20 cellular contexts compared by ENCODE assay signal in genomic region chr1:92931691-92932090, GRCh38. TPM values are rescaled to one million over a fixed set of nuclear protein-coding genes. Genes with fewer than 3 reads are reported as not detected.
DNase-seq lines count a peak whose midpoint lies in the region; ATAC-seq, FAIRE-seq and TF ChIP-seq lines count a peak whose summit lies in the region.
"Had no signal": no experiment of that assay in that cellular context is flagged by ENCODE, and none has a peak within 500 bp of the region (broad histone marks: within the 10 kb centered on the region; RNA-seq: fewer than 3 reads in every experiment).

No MANE protein-coding gene starts in this region.

- no peak overlapping the region for H3K23ac ChIP-seq in trophoblast cell (ENCODE audit: low read length)

- POLR2A ChIA-PET in activated B cell treated with CpG ODN at 0.5 μM for 24 hours (lab: Charles Lee): no interaction called here

- H3K27me3 ChIP-seq in DOHH2 (ENCODE audit: control insufficient read depth, low read length) (no peaks in the 10 kb centered on the region), trophoblast cell (ENCODE audit: insufficient read depth, low read length) (no peaks in the 10 kb centered on the region)
- H3K27me3 ChIP-seq: BLaER1 had no signal

- H3F3A ChIP-seq in DOHH2 (ENCODE audit: control insufficient read depth, insufficient read depth): no peaks in the 10 kb centered on the region

- no peak overlapping the region for H2BK5ac ChIP-seq in trophoblast cell (ENCODE audit: low read depth, low read length, poor library complexity)

- no peak for DNase-seq in GM12892 (ENCODE audit: insufficient read length)
- DNase-seq in activated B cell treated with CpG ODN at 0.5 μM for 24 hours: no peak
- peak; percentile 42 to 96 for DNase-seq in trophoblast cell
- DNase-seq in COLO829 (ENCODE audit: low spot score): no peak
- DNase-seq in stimulated activated naive CD4-positive, alpha-beta T cell treated with Interleukin-2 at 50 U/mL for 16 hours (lab: John Stamatoyannopoulos, UW): no peak
- DNase-seq in effector memory CD8-positive, alpha-beta T cell: no peak
- DNase-seq: CD4-positive, CD25-positive, alpha-beta regulatory T cell; CD8-positive, alpha-beta T cell; DMS 273 treated with DMSO at 0.1 percent for 48 hours; DMS79; GF-D8; GOT3; HFFc6 had no signal

- CTCF ChIA-PET in activated B cell treated with CpG ODN at 0.5 μM for 24 hours (lab: Charles Lee): no interaction called here

- H3K4me2 ChIP-seq in DOHH2 (ENCODE audit: low read length): peak overlapping the region; percentile 22
- H3K4me2 ChIP-seq in trophoblast cell (ENCODE audit: low read length): no peak overlapping the region
- H3K4me2 ChIP-seq: BLaER1 had no signal

- H3K4ac ChIP-seq in trophoblast cell (ENCODE audit: low read depth, low read length): no peak overlapping the region

- H3K4me1 ChIP-seq in DOHH2 (ENCODE audit: control insufficient read depth, low read length) (peaks cover 90% of the 10 kb centered on the region), trophoblast cell (ENCODE audit: control insufficient read depth in 1 of 2, insufficient read depth in 2 of 2, low read length in 2 of 2) (peaks cover 4 to 8% of the 10 kb centered on the region in 2 experiments)
- H3K4me1 ChIP-seq: HAP-1 had no signal

- TF ChIP-seq CTCF in DOHH2 (IDR thresholded peaks at IDR 0.05; ENCODE audit: low read depth, low read length, poor library complexity, severe bottlenecking) (no peak), activated B cell treated with CpG ODN at 0.5 μM for 24 hours (IDR thresholded peaks at IDR 0.05) (no peak)

- no peaks in the 10 kb centered on the region for H3K9me2 ChIP-seq in DOHH2 (replicated peaks; ENCODE audit: control insufficient read depth, low read length)

- H3K4me3 Mint-ChIP-seq in activated B cell treated with CpG ODN at 0.5 μM for 24 hours: no peak overlapping the region
- H3K4me3 Mint-ChIP-seq in effector memory CD8-positive, alpha-beta T cell: no peak overlapping the region
- H3K4me3 Mint-ChIP-seq: CD4-positive, CD25-positive, alpha-beta regulatory T cell; CD8-positive, alpha-beta T cell; HFFc6 had no signal

- peaks cover 3% of the 10 kb centered on the region; the same call in 1 of the 2 replicates for H3K36me3 ChIP-seq in DOHH2 (ENCODE audit: control insufficient read depth, low read length)
- H3K36me3 ChIP-seq in trophoblast cell (ENCODE audit: control insufficient read depth in 1 of 2, insufficient read depth in 2 of 2, low read length in 2 of 2): no peaks in the 10 kb centered on the region
- H3K36me3 ChIP-seq: BLaER1, HAP-1 had no signal

- peaks cover 92% of the 10 kb centered on the region for H3K4me1 Mint-ChIP-seq in activated B cell treated with CpG ODN at 0.5 μM for 24 hours
- peaks cover 18 to 23% of the 10 kb centered on the region in 2 donors for H3K4me1 Mint-ChIP-seq in effector memory CD8-positive, alpha-beta T cell (ENCODE audit: low read depth in 2 of 2)

- no peak overlapping the region for H3K14ac ChIP-seq in trophoblast cell (ENCODE audit: low read length)

- H2AFZ ChIP-seq in trophoblast cell (ENCODE audit: insufficient read depth, low read length, poor library complexity): no peak overlapping the region

- H4K91ac ChIP-seq in trophoblast cell (ENCODE audit: low read depth, low read length): no peak overlapping the region

- H3K9me3 Mint-ChIP-seq in activated B cell treated with CpG ODN at 0.5 μM for 24 hours: no peaks in the 10 kb centered on the region
- H3K9me3 Mint-ChIP-seq in effector memory CD8-positive, alpha-beta T cell: no peaks in the 10 kb centered on the region
- H3K9me3 Mint-ChIP-seq: CD4-positive, CD25-positive, alpha-beta regulatory T cell; CD8-positive, alpha-beta T cell; HFFc6 had no signal

- H2BK12ac ChIP-seq in trophoblast cell (ENCODE audit: low read length): no peak overlapping the region

- H3K9me3 ChIP-seq in DOHH2 (ENCODE audit: control insufficient read depth, insufficient read depth, low read length) (no peaks in the 10 kb centered on the region), trophoblast cell (ENCODE audit: insufficient read depth, low read depth, low read length) (no peaks in the 10 kb centered on the region)
- H3K9me3 ChIP-seq: BLaER1, HAP-1 had no signal

- no peak overlapping the region for H3K9ac ChIP-seq in trophoblast cell (ENCODE audit: low read length)
- H3K9ac ChIP-seq: BLaER1 had no signal

- peak overlapping the region; percentile 30 for H3K27ac Mint-ChIP-seq in activated B cell treated with CpG ODN at 0.5 μM for 24 hours
- H3K27ac Mint-ChIP-seq in effector memory CD8-positive, alpha-beta T cell: no peak overlapping the region
- H3K27ac Mint-ChIP-seq: CD4-positive, CD25-positive, alpha-beta regulatory T cell; CD8-positive, alpha-beta T cell; HFFc6 had no signal

- no peak overlapping the region for H2BK120ac ChIP-seq in trophoblast cell (ENCODE audit: insufficient read depth, low read length, poor library complexity)

- H3K79me1 ChIP-seq in trophoblast cell (ENCODE audit: low read length): peaks cover 2% of the 10 kb centered on the region

- no peak overlapping the region for H2AK5ac ChIP-seq in trophoblast cell (ENCODE audit: low read length)

- no peak for TF ChIP-seq POLR2A in GM12892 (IDR thresholded peaks at IDR 0.05; ENCODE audit: low read depth, low read length)

- no peak overlapping the region for H4K12ac ChIP-seq in trophoblast cell (ENCODE audit: low read depth, low read length)

- no peak overlapping the region for H3K18ac ChIP-seq in trophoblast cell (ENCODE audit: low read length)

- no peak overlapping the region for H4K8ac ChIP-seq in trophoblast cell (ENCODE audit: low read depth, low read length)

- WGBS in trophoblast cell (ENCODE audit: extremely low coverage, insufficient coverage, insufficient read length): no CpG with 5 or more reads among the region's 4 CpGs

- no peak for ATAC-seq in activated B cell treated with CpG ODN at 0.5 μM for 24 hours (ENCODE audit: low read depth)
- ATAC-seq in effector memory CD8-positive, alpha-beta T cell (replicated peaks): no peak
- ATAC-seq: CD8-positive, alpha-beta T cell had no signal

- H3K79me2 ChIP-seq in DOHH2 (ENCODE audit: control insufficient read depth, low read length): peaks cover 93% of the 10 kb centered on the region
- H3K79me2 ChIP-seq in trophoblast cell (ENCODE audit: control insufficient read depth, insufficient read depth, low read length, poor library complexity): no peaks in the 10 kb centered on the region

- FAIRE-seq in GM12892 (lab: Jason Lieb, UNC): peak; percentile 51
- FAIRE-seq: D721Med, GM18507, H54 had no signal

- H3K27me3 Mint-ChIP-seq in activated B cell treated with CpG ODN at 0.5 μM for 24 hours: no peaks in the 10 kb centered on the region
- H3K27me3 Mint-ChIP-seq in effector memory CD8-positive, alpha-beta T cell: no peaks in the 10 kb centered on the region
- H3K27me3 Mint-ChIP-seq: CD4-positive, CD25-positive, alpha-beta regulatory T cell had no signal

- H3K4me3 ChIP-seq in DOHH2 (ENCODE audit: low read length): peak overlapping the region; percentile 1; the same call in 1 of the 2 replicates
- H3K4me3 ChIP-seq in trophoblast cell (ENCODE audit: low read depth, low read length): no peak overlapping the region
- H3K4me3 ChIP-seq: BLaER1, HAP-1 had no signal

- H3K36me3 Mint-ChIP-seq in activated B cell treated with CpG ODN at 0.5 μM for 24 hours (ENCODE audit: low read depth): peaks cover 15% of the 10 kb centered on the region
- H3K36me3 Mint-ChIP-seq in effector memory CD8-positive, alpha-beta T cell (ENCODE audit: insufficient read depth): no peaks in the 10 kb centered on the region

- H3K27ac ChIP-seq in DOHH2 (ENCODE audit: low read depth, low read length) (no peak overlapping the region), trophoblast cell (ENCODE audit: low read depth, low read length) (no peak overlapping the region)
- H3K27ac ChIP-seq: BLaER1, C4-2B had no signal

- H4K20me1 ChIP-seq in DOHH2 (ENCODE audit: control insufficient read depth, insufficient read depth, low read depth, low read length): peaks cover 10% of the 10 kb centered on the region
- H4K20me1 ChIP-seq: BLaER1 had no signal

- intact Hi-C loops in activated B cell treated with CpG ODN at 0.5 μM for 24 hours (cut with micrococcal nuclease): no loop called here

RNA-seq across cellular contexts. Expression of gene DIPK1A, which starts 29.6 kb away (rescaled TPM):
- polyA plus RNA-seq in GM12892 (2012; ENCODE audit: missing spikeins): 6.1 TPM
- 16.0 and 16.7 TPM in 2 replicates for total RNA-seq in activated B cell treated with CpG ODN at 0.5 μM for 24 hours
- 11.7 and 11.8 TPM in 2 replicates for polyA plus RNA-seq in trophoblast cell (2013)

Comparison
In these comparisons a context has a peak if more than half of its experiments do, and no peak if none do; other contexts are left out.
1. DNase-seq: peak in trophoblast cell (2 of 2); none in GM12892 (single experiment), activated B cell treated with CpG ODN at 0.5 μM for 24 hours (single experiment), COLO829 (single experiment), stimulated activated naive CD4-positive, alpha-beta T cell treated with Interleukin-2 at 50 U/mL for 16 hours (single experiment) and effector memory CD8-positive, alpha-beta T cell (0 of 3).